25 cellular contexts compared by ENCODE assay signal in genomic region chr7:140778568-140778967, GRCh38.
"Had no signal": no experiment of that assay in that cellular context is flagged by ENCODE, and none has a peak within 500 bp of the region (broad histone marks: within the 10 kb centered on the region; RNA-seq: fewer than 3 reads in every experiment).

No MANE protein-coding gene starts in this region.

- H3K36me3 ChIP-seq: colonic mucosa had no signal

- H3K27me3 ChIP-seq: colonic mucosa, esophagus squamous epithelium, gastrocnemius medialis, heart right ventricle, left lung had no signal

- H3K4me1 Mint-ChIP-seq: endodermal cell, mesothelial cell of epicardium had no signal

- H3K27ac ChIP-seq: colonic mucosa, epithelial cell of prostate, esophagus squamous epithelium, gastrocnemius medialis, heart right ventricle, left lung, lower lobe of right lung had no signal

- H3K4me1 ChIP-seq: colonic mucosa, esophagus squamous epithelium, gastrocnemius medialis, left lung, lower lobe of right lung had no signal

- ATAC-seq: effector memory CD8-positive, alpha-beta T cell; esophagus mucosa; gastrocnemius medialis; heart right ventricle; left cardiac atrium; left lung; left ventricle myocardium superior; lower lobe of right lung; mucosa of descending colon had no signal

- DNase-seq: colonic mucosa; cortex of kidney; effector CD8-positive, alpha-beta T cell; effector memory CD8-positive, alpha-beta T cell; endodermal cell; erythroblast; esophagus squamous epithelium; foreskin fibroblast; foreskin melanocyte; gastrocnemius medialis; glutamatergic neuron; head of caudate nucleus; heart right ventricle; hippocampal formation; left cardiac atrium; left lung; left ventricle myocardium superior; lower lobe of right lung; mesenchymal stem cell; mucosa of descending colon; naive B cell had no signal

- H3K4me3 Mint-ChIP-seq: dendritic cell treated with granulocyte-macrophage colony-stimulating factor and Interleukin-4, amounts not matched to agents 40 ng/mL and 50 ng/mL, for 4 days; effector memory CD8-positive, alpha-beta T cell; endodermal cell; mesothelial cell of epicardium; naive B cell had no signal

- H3K27ac Mint-ChIP-seq: dendritic cell treated with granulocyte-macrophage colony-stimulating factor and Interleukin-4, amounts not matched to agents 40 ng/mL and 50 ng/mL, for 4 days; endodermal cell; mesothelial cell of epicardium had no signal

- H3K9me3 ChIP-seq: colonic mucosa, esophagus squamous epithelium, gastrocnemius medialis, heart right ventricle, left lung, lower lobe of right lung, mucosa of descending colon had no signal

- H3K27me3 Mint-ChIP-seq: dendritic cell treated with granulocyte-macrophage colony-stimulating factor and Interleukin-4, amounts not matched to agents 40 ng/mL and 50 ng/mL, for 4 days; effector memory CD8-positive, alpha-beta T cell; naive B cell had no signal

- H3K4me3 ChIP-seq: colonic mucosa, esophagus squamous epithelium, gastrocnemius medialis, heart right ventricle, left lung, lower lobe of right lung, mucosa of descending colon had no signal

- H3K9me3 Mint-ChIP-seq: dendritic cell treated with granulocyte-macrophage colony-stimulating factor and Interleukin-4, amounts not matched to agents 40 ng/mL and 50 ng/mL, for 4 days; effector memory CD8-positive, alpha-beta T cell; endodermal cell; mesothelial cell of epicardium; naive B cell had no signal
